ENCODE assay signal across 31 cellular contexts in genomic region chr18:31436825-31437224, GRCh38. TPM values are rescaled to one million over a fixed set of nuclear protein-coding genes. Genes with fewer than 3 reads are reported as not detected.
DNase-seq lines count a peak whose midpoint lies in the region; ATAC-seq and TF ChIP-seq lines count a peak whose summit lies in the region.
"Had no signal": no experiment of that assay in that cellular context is flagged by ENCODE, and none has a peak within 500 bp of the region (broad histone marks: within the 10 kb centered on the region; RNA-seq: fewer than 3 reads in every experiment).

No MANE protein-coding gene starts in this region.

- H4K20me1 ChIP-seq in PC-3 (ENCODE audit: low read length): no peaks in the 10 kb centered on the region

- no peak overlapping the region for H3K4me3 ChIP-seq in PC-3 (ENCODE audit: low read length)
- no peak overlapping the region for H3K4me3 ChIP-seq in parathyroid adenoma (ENCODE audit: low read depth, low read length)
- H3K4me3 ChIP-seq: GM23248, smooth muscle cell, testis had no signal

- no peak overlapping the region for H3K4me2 ChIP-seq in PC-3 (ENCODE audit: low read length)
- no peak overlapping the region for H3K4me2 ChIP-seq in parathyroid adenoma (ENCODE audit: low read length)
- H3K4me2 ChIP-seq: smooth muscle cell had no signal

- H3K4me1 ChIP-seq in PC-3 (ENCODE audit: insufficient read depth, low read length) (no peaks in the 10 kb centered on the region), foreskin keratinocyte (peaks cover 16% of the 10 kb centered on the region), parathyroid adenoma (no peaks in the 10 kb centered on the region)
- H3K4me1 ChIP-seq: testis had no signal

- ATAC-seq in PC-3 (peak; percentile 73), foreskin keratinocyte (peak; percentile 32), GM18519 (IDR thresholded peaks at IDR 0.05; ENCODE audit: low FRiP score, unreplicated experiment) (no peak)
- ATAC-seq: left ventricle myocardium superior; naive thymus-derived CD4-positive, alpha-beta T cell; stimulated activated naive CD8-positive, alpha-beta T cell treated with anti-CD3 and anti-CD28 coated beads, Interleukin-15, Interleukin-2, amounts not matched to agents 100 U/mL and 50 U/mL, for 24 hours had no signal

- TF ChIP-seq CTCF in PC-3 (conservative IDR thresholded peaks at IDR 0.05; ENCODE audit: low read depth, low read length) (peak; percentile 21; the same call in 1 of the 2 replicates), foreskin keratinocyte (conservative IDR thresholded peaks at IDR 0.05) (no peak), parathyroid adenoma (IDR thresholded peaks at IDR 0.05) (peak; percentile 26)

- BruUV-seq in PC-3 (replicated peaks; lab: Mats Ljungman, UMichigan): no TSS peak

- no peaks in the 10 kb centered on the region for H3K27me3 ChIP-seq in PC-3 (ENCODE audit: low read length)
- no peaks in the 10 kb centered on the region for H3K27me3 ChIP-seq in foreskin keratinocyte
- H3K27me3 ChIP-seq in parathyroid adenoma (ENCODE audit: control insufficient read depth, insufficient read depth, low read length): no peaks in the 10 kb centered on the region
- H3K27me3 ChIP-seq: testis had no signal

- POLR2A ChIA-PET in PC-3 (lab: Charles Lee; ENCODE audit: unreplicated experiment): no interaction called here

- intact Hi-C loops in PC-3 (cut with micrococcal nuclease): no loop called here

- DNase-seq in NCI-H1417 (lab: John Stamatoyannopoulos, UW) (peak in 2 of 3 experiments; percentile 5 to 36), NCI-H1417 treated with DMSO at 0.1 percent for 48 hours (lab: John Stamatoyannopoulos, UW) (no peak), PC-3 (peak; percentile 25), foreskin keratinocyte (no peak), GM03348 (ENCODE audit: low spot score) (no peak), superior temporal gyrus (ENCODE audit: extremely low spot score) (no peak)
- DNase-seq: activated CD4-positive, alpha-beta T cell treated with anti-CD3 and anti-CD28 coated beads for 4 hours; activated CD8-positive, alpha-beta memory T cell treated with anti-CD3 and anti-CD28 coated beads for 24 hours; activated T-cell treated with anti-CD3 and anti-CD28 coated beads for 4 hours; C1 segment of cervical spinal cord; DMS79 treated with DMSO at 0.1 percent for 48 hours; GDM1; GM23248; HFFc6; left ventricle myocardium superior; naive thymus-derived CD4-positive, alpha-beta T cell; NCI-H1092; NCI-H187 treated with DMSO at 0.1 percent for 48 hours; NCI-H748 treated with DMSO at 0.1 percent for 48 hours; occipital lobe; stimulated activated naive CD8-positive, alpha-beta T cell treated with anti-CD3 and anti-CD28 coated beads, Interleukin-15, Interleukin-2, amounts not matched to agents 100 U/mL and 50 U/mL, for 24 hours; testis; WERI-Rb-1 had no signal

- no peaks in the 10 kb centered on the region for H3K9me2 ChIP-seq in PC-3 (replicated peaks; ENCODE audit: low read length)

- H3F3A ChIP-seq in PC-3 (ENCODE audit: low read length, unreplicated experiment): no peaks in the 10 kb centered on the region

- H3K36me3 ChIP-seq in PC-3 (ENCODE audit: low read depth, low read length) (no peaks in the 10 kb centered on the region), parathyroid adenoma (ENCODE audit: control insufficient read depth, insufficient read depth, low read length) (no peaks in the 10 kb centered on the region)
- H3K36me3 ChIP-seq: WERI-Rb-1 had no signal

- CTCF ChIA-PET in PC-3 (lab: Charles Lee): no interaction called here

- H3K9me3 ChIP-seq in PC-3 (ENCODE audit: low read length) (no peaks in the 10 kb centered on the region), parathyroid adenoma (ENCODE audit: control insufficient read depth, low read length) (no peaks in the 10 kb centered on the region)
- H3K9me3 ChIP-seq: testis had no signal

- no peak overlapping the region for H3K9ac ChIP-seq in PC-3 (ENCODE audit: low read length)
- no peak overlapping the region for H3K9ac ChIP-seq in parathyroid adenoma
- H3K9ac ChIP-seq: GM23248 had no signal

- H2AFZ ChIP-seq in PC-3 (ENCODE audit: low read length) (no peak overlapping the region), parathyroid adenoma (no peak overlapping the region)
- H2AFZ ChIP-seq: GM23248 had no signal

- H3K79me2 ChIP-seq in PC-3 (ENCODE audit: low read length): no peaks in the 10 kb centered on the region
- no peaks in the 10 kb centered on the region for H3K79me2 ChIP-seq in parathyroid adenoma

- H3K27ac ChIP-seq in PC-3 (ENCODE audit: low read length) (no peak overlapping the region), foreskin keratinocyte (no peak overlapping the region), parathyroid adenoma (no peak overlapping the region)
- H3K27ac ChIP-seq: 22Rv1, GM23248, RWPE1, testis, WERI-Rb-1 had no signal

RNA-seq across cellular contexts. Expression of gene DSG3, which starts 10.7 kb away (rescaled TPM):
- not detected in 2 replicates for total RNA-seq in PC-3 (2014; rRNA removed)
- 73.1 and 102 TPM in 2 replicates for total RNA-seq in foreskin keratinocyte
- polyA plus RNA-seq in foreskin keratinocyte: 18.4 and 20.3 TPM in 2 replicates
- total RNA-seq: glomerular endothelial cell; GM23248; HFFc6; left ventricle myocardium superior; naive thymus-derived CD4-positive, alpha-beta T cell; OCI-LY7 had no signal
- polyA plus RNA-seq: endothelial cell of umbilical vein; GM23248; naive thymus-derived CD4-positive, alpha-beta T cell had no signal

Comparison
In these comparisons a context has a peak if more than half of its experiments do, and no peak if none do; other contexts are left out.
1. DNase-seq: peak in NCI-H1417 (2 of 3) and PC-3 (single experiment); none in NCI-H1417 treated with DMSO at 0.1 percent for 48 hours (single experiment), foreskin keratinocyte (0 of 2), GM03348 (single experiment) and superior temporal gyrus (single experiment).
2. RNA of gene DSG3, which starts 10.7 kb away (total RNA-seq): 73.1 to 102 TPM in foreskin keratinocyte; not detected in PC-3; every median in the first group is over 10 times any median in the second.